In the genomic region with DNA sequence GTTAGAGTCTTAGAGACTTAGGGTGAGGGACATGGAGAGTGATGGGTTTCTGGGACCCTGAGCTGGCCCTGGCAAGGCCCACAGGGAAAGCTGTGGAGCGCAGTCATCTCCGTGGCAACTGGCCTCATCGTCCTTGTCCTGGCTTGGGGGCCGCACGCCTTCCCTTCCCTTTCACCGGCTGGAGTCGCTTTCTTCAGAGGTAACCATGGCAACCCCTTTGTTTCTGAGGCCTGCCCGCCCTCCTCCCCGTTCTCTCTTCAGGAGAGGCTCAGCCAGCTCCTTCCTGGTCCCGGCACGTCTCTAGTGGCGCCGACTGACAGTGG, we compare ENCODE assay signal across 1 cellular context.
TF ChIP-seq lines count a peak whose summit lies in the region.

No MANE protein-coding gene starts in this region.

TF ChIP-seq in GM23338, 12 proteins besides CTCF, POLR2A, EP300 and RAD21 (continued from another document):
- TF ChIP-seq, protein P1, sequence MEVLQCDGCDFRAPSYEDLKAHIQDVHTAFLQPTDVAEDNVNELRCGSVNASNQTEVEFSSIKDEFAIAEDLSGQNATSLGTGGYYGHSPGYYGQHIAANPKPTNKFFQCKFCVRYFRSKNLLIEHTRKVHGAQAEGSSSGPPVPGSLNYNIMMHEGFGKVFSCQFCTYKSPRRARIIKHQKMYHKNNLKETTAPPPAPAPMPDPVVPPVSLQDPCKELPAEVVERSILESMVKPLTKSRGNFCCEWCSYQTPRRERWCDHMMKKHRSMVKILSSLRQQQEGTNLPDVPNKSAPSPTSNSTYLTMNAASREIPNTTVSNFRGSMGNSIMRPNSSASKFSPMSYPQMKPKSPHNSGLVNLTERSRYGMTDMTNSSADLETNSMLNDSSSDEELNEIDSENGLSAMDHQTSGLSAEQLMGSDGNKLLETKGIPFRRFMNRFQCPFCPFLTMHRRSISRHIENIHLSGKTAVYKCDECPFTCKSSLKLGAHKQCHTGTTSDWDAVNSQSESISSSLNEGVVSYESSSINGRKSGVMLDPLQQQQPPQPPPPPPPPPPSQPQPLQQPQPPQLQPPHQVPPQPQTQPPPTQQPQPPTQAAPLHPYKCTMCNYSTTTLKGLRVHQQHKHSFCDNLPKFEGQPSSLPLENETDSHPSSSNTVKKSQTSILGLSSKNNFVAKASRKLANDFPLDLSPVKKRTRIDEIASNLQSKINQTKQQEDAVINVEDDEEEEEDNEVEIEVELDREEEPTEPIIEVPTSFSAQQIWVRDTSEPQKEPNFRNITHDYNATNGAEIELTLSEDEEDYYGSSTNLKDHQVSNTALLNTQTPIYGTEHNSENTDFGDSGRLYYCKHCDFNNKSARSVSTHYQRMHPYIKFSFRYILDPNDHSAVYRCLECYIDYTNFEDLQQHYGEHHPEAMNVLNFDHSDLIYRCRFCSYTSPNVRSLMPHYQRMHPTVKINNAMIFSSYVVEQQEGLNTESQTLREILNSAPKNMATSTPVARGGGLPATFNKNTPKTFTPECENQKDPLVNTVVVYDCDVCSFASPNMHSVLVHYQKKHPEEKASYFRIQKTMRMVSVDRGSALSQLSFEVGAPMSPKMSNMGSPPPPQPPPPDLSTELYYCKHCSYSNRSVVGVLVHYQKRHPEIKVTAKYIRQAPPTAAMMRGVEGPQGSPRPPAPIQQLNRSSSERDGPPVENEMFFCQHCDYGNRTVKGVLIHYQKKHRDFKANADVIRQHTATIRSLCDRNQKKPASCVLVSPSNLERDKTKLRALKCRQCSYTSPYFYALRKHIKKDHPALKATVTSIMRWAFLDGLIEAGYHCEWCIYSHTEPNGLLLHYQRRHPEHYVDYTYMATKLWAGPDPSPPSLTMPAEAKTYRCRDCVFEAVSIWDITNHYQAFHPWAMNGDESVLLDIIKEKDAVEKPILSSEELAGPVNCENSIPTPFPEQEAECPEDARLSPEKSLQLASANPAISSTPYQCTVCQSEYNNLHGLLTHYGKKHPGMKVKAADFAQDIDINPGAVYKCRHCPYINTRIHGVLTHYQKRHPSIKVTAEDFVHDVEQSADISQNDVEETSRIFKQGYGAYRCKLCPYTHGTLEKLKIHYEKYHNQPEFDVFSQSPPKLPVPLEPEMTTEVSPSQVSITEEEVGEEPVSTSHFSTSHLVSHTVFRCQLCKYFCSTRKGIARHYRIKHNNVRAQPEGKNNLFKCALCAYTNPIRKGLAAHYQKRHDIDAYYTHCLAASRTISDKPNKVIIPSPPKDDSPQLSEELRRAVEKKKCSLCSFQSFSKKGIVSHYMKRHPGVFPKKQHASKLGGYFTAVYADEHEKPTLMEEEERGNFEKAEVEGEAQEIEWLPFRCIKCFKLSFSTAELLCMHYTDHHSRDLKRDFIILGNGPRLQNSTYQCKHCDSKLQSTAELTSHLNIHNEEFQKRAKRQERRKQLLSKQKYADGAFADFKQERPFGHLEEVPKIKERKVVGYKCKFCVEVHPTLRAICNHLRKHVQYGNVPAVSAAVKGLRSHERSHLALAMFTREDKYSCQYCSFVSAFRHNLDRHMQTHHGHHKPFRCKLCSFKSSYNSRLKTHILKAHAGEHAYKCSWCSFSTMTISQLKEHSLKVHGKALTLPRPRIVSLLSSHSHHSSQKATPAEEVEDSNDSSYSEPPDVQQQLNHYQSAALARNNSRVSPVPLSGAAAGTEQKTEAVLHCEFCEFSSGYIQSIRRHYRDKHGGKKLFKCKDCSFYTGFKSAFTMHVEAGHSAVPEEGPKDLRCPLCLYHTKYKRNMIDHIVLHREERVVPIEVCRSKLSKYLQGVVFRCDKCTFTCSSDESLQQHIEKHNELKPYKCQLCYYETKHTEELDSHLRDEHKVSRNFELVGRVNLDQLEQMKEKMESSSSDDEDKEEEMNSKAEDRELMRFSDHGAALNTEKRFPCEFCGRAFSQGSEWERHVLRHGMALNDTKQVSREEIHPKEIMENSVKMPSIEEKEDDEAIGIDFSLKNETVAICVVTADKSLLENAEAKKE (CRISPR knock-in tag; IDR thresholded peaks at IDR 0.05) = no peak
- TF ChIP-seq POLR2AphosphoS5 (IDR thresholded peaks at IDR 0.05; ENCODE audit: low read depth) (no peak), CREB1 (CRISPR knock-in tag; IDR thresholded peaks at IDR 0.05; ENCODE audit: low read depth) (no peak), STAT1 (IDR thresholded peaks at IDR 0.05; ENCODE audit: unreplicated experiment) (no peak), ZNF331 (CRISPR knock-in tag; IDR thresholded peaks at IDR 0.05; ENCODE audit: low read depth) (no peak), EZH2 (IDR thresholded peaks at IDR 0.05; ENCODE audit: low read depth, unreplicated experiment) (no peak)
